Comparison of ENCODE assay signal across 18 cellular contexts in the genomic region with DNA sequence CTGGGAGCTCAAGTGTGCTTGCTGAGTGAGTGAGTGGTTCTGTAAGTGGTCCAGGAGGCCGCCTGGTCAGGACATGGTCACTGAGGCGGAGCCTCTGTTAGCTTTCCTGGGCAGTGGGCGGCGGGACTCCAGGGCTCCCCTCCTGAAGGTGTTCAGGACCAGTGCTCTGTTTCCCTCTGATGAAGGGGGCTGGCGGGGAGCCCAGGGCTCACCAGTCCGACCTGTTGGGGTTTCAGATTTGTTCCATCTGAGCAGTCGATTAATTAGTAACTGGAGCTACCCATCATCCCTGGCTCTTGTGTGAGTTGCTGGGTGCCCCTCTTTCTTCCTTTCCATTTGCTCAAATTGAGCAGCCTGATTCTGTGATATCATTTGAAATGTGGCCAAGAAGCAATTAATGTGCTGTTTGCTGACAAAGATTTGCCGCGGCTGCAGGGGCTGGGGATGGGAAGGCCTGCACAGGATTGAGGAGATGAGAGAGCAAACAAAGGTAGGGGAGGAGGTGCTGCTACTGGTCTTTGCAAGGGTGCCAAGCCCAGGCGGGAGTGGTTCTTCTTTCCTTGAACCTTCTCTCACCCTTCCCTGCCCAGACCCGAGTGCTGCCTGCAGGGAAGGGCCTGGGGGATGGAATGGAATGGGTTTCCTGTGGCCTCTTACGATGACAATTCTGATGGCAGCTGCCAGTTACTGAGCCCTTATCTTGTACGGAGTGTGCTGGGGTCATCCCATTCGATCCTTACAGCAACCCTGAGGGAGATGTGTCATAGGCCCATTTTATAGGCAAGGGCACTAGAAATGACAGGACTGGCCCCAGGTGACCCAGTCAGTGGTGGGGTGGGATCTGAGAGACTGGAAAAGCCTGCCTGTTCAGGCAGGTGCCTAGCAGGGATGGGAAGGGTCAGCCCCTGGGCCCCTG.
DNase-seq lines count a peak whose midpoint lies in the region; ATAC-seq and TF ChIP-seq lines count a peak whose summit lies in the region.
"Had no signal": no experiment of that assay in that cellular context is flagged by ENCODE, and none has a peak within 500 bp of the region (broad histone marks: within the 10 kb centered on the region; RNA-seq: fewer than 3 reads in every experiment).

No MANE protein-coding gene starts in this region.

- CTCF ChIA-PET in SK-N-SH (lab: Yijun Ruan, JAX), result no interaction called here

- 44% methylated on average over 8 of the region's 14 CpGs for WGBS in SK-N-SH (ENCODE audit: low lambda C conversion rate)

- TF ChIP-seq RAD21 in SK-N-SH (IDR thresholded peaks at IDR 0.05; ENCODE audit: low read length), result no peak

- H3K36me3 ChIP-seq in SK-N-SH (replicated peaks in 1 of 2; ENCODE audit: control insufficient read depth in 1 of 2, insufficient read depth in 2 of 2, low read length in 1 of 2), result no peaks in the 10 kb centered on the region
- H3K36me3 ChIP-seq in kidney epithelial cell (ENCODE audit: control insufficient read depth, insufficient read depth, low read length), result no peaks in the 10 kb centered on the region
- no peaks in the 10 kb centered on the region for H3K36me3 ChIP-seq in vagina
- no peaks in the 10 kb centered on the region for H3K36me3 ChIP-seq in tibial artery
- H3K36me3 ChIP-seq: ascending aorta, left ventricle myocardium inferior, neural progenitor cell, tibial nerve had no signal

- H3F3A ChIP-seq in SK-N-SH (replicated peaks; ENCODE audit: insufficient read depth), result no peaks in the 10 kb centered on the region

- H3K27me3 ChIP-seq in SK-N-SH (ENCODE audit: insufficient read depth), result peaks cover 20% of the 10 kb centered on the region; the same call in 1 of the 2 replicates
- H3K27me3 ChIP-seq in kidney epithelial cell (ENCODE audit: control insufficient read depth, insufficient read depth, low read length), result peaks cover 35% of the 10 kb centered on the region
- no peaks in the 10 kb centered on the region for H3K27me3 ChIP-seq in vagina
- no peaks in the 10 kb centered on the region for H3K27me3 ChIP-seq in tibial artery
- H3K27me3 ChIP-seq: ascending aorta, tibial nerve had no signal

- no peaks in the 10 kb centered on the region for H3K9me3 ChIP-seq in SK-N-SH
- no peaks in the 10 kb centered on the region for H3K9me3 ChIP-seq in vagina
- no peaks in the 10 kb centered on the region for H3K9me3 ChIP-seq in tibial artery
- H3K9me3 ChIP-seq: ascending aorta, left ventricle myocardium inferior, tibial nerve had no signal

- TF ChIP-seq POLR2A in vagina (IDR thresholded peaks at IDR 0.05), result no peak

- TF ChIP-seq EP300 in SK-N-SH (IDR thresholded peaks at IDR 0.05; ENCODE audit: borderline replicate concordance in 1 of 2, low read depth in 1 of 2, low read length in 1 of 2), result no peak; a peak in 1 of 4 replicates

- H4K20me1 ChIP-seq in SK-N-SH (ENCODE audit: insufficient read depth), result no peaks in the 10 kb centered on the region

- intact Hi-C loops in vagina (cut with DNase I) (no loop called here), tibial artery (cut with DNase I; ENCODE audit: low total_unique reads) (no loop called here)

- no peak overlapping the region for H3K4me2 ChIP-seq in SK-N-SH
- H3K4me2 ChIP-seq: neural progenitor cell had no signal

- H3K27ac ChIP-seq in SK-N-SH (ENCODE audit: low read depth in 2 of 2, low read length in 1 of 2), result peak overlapping the region in 1 of 2 experiments; percentile 76; a peak in 2 of 4 replicates
- H3K27ac ChIP-seq in vagina, result peak overlapping the region; percentile 77
- no peak overlapping the region for H3K27ac ChIP-seq in tibial artery
- H3K27ac ChIP-seq: ascending aorta, left ventricle myocardium inferior, neural progenitor cell, skin epidermis, tibial nerve had no signal

- TF ChIP-seq CTCF in SK-N-SH (IDR thresholded peaks at IDR 0.05) (no peak), kidney epithelial cell (IDR thresholded peaks at IDR 0.05; ENCODE audit: insufficient read depth, low read length, poor library complexity, severe bottlenecking) (no peak), vagina (IDR thresholded peaks at IDR 0.05) (no peak), tibial artery (IDR thresholded peaks at IDR 0.05) (no peak)

- DNase-seq in SK-N-SH (peak; percentile 62), NCI-H2196 treated with DMSO at 0.1 percent for 48 hours (lab: John Stamatoyannopoulos, UW; ENCODE audit: unreplicated experiment) (peak; percentile 43), kidney epithelial cell (ENCODE audit: low read depth) (peak; percentile 31), vagina (ENCODE audit: extremely low spot score in 2 of 2) (no peak), occipital lobe (lab: John Stamatoyannopoulos, UW) (no peak), tibial artery (no peak)
- DNase-seq: activated CD4-positive, alpha-beta T cell treated with anti-CD3 and anti-CD28 coated beads, Interleukin-2, amount 10 ng/mL, durations not matched to agents 7 days and 5 days; DND-41; effector memory CD8-positive, alpha-beta T cell; left ventricle myocardium inferior; MM.1S; T-helper 1 cell had no signal

- H3K4me3 ChIP-seq in SK-N-SH (ENCODE audit: low read depth in 2 of 2, low read length in 1 of 2) (no peak overlapping the region), kidney epithelial cell (ENCODE audit: low read depth, low read length) (no peak overlapping the region), vagina (no peak overlapping the region), tibial artery (no peak overlapping the region)
- H3K4me3 ChIP-seq: ascending aorta, left ventricle myocardium inferior, neural progenitor cell, skin epidermis, tibial nerve had no signal

- no peaks in the 10 kb centered on the region for H3K79me2 ChIP-seq in SK-N-SH (ENCODE audit: insufficient read depth)

- POLR2A ChIA-PET in SK-N-SH (lab: Yijun Ruan, JAX), result no interaction called here

- H3K4me1 ChIP-seq in SK-N-SH (ENCODE audit: control insufficient read depth in 1 of 2, insufficient read depth in 2 of 2, low read depth in 1 of 2, low read length in 1 of 2) (peaks cover 0 to 43% of the 10 kb centered on the region in 2 experiments; a peak in 2 of 4 replicates), vagina (peaks cover 30% of the 10 kb centered on the region), tibial artery (no peaks in the 10 kb centered on the region)
- H3K4me1 ChIP-seq: ascending aorta, left ventricle myocardium inferior, tibial nerve had no signal

- H3K9me2 ChIP-seq in SK-N-SH, result no peaks in the 10 kb centered on the region

- no peak; the same call in 2 of the 3 replicates for ATAC-seq in SK-N-SH treated with all-trans-retinoic acid at 6 μM for 48 hours
- no peak for ATAC-seq in HG02588 (IDR thresholded peaks at IDR 0.05; ENCODE audit: unreplicated experiment)
- ATAC-seq: effector memory CD8-positive, alpha-beta T cell had no signal

- no peak overlapping the region for H3K9ac ChIP-seq in SK-N-SH
- H3K9ac ChIP-seq: neural progenitor cell had no signal

- no peak overlapping the region for H2AFZ ChIP-seq in SK-N-SH (ENCODE audit: low read depth)
- H2AFZ ChIP-seq: neural progenitor cell had no signal

TF ChIP-seq in SK-N-SH, 30 proteins besides CTCF, POLR2A, EP300 and RAD21:
- TF ChIP-seq JUND (IDR thresholded peaks at IDR 0.05) (no peak), TCF12 (IDR thresholded peaks at IDR 0.05) (no peak), GATA2 (CRISPR knock-in tag; IDR thresholded peaks at IDR 0.05) (peak; percentile 52), POLR2AphosphoS5 (IDR thresholded peaks at IDR 0.05; ENCODE audit: low read depth, low read length) (no peak), RXRA (IDR thresholded peaks at IDR 0.05; ENCODE audit: borderline replicate concordance, low read depth) (no peak), RCOR1 (IDR thresholded peaks at IDR 0.05; ENCODE audit: low read length) (0 out of 2 replicates have a peak, but pooled peaks have one; percentile 24)
- TF ChIP-seq, protein P1, sequence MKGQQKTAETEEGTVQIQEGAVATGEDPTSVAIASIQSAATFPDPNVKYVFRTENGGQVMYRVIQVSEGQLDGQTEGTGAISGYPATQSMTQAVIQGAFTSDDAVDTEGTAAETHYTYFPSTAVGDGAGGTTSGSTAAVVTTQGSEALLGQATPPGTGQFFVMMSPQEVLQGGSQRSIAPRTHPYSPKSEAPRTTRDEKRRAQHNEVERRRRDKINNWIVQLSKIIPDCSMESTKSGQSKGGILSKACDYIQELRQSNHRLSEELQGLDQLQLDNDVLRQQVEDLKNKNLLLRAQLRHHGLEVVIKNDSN (IDR thresholded peaks at IDR 0.05; ENCODE audit: borderline replicate concordance, low read depth), result no peak

TF ChIP-seq in SK-N-SH treated with all-trans-retinoic acid at 6 μM for 48 hours, 23 proteins besides CTCF, POLR2A, EP300 and RAD21 (continues in another document):
- TF ChIP-seq, protein P2, sequence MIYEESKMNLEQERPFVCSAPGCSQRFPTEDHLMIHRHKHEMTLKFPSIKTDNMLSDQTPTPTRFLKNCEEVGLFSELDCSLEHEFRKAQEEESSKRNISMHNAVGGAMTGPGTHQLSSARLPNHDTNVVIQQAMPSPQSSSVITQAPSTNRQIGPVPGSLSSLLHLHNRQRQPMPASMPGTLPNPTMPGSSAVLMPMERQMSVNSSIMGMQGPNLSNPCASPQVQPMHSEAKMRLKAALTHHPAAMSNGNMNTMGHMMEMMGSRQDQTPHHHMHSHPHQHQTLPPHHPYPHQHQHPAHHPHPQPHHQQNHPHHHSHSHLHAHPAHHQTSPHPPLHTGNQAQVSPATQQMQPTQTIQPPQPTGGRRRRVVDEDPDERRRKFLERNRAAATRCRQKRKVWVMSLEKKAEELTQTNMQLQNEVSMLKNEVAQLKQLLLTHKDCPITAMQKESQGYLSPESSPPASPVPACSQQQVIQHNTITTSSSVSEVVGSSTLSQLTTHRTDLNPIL (CRISPR knock-in tag; IDR thresholded peaks at IDR 0.05; ENCODE audit: low read depth), result no peak
- TF ChIP-seq TOX (CRISPR knock-in tag; IDR thresholded peaks at IDR 0.05; ENCODE audit: borderline replicate concordance) (no peak), ISL1 (CRISPR knock-in tag; IDR thresholded peaks at IDR 0.05) (no peak), TCF4 (CRISPR knock-in tag; IDR thresholded peaks at IDR 0.05; ENCODE audit: borderline replicate concordance) (no peak), ZNF8 (CRISPR knock-in tag; IDR thresholded peaks at IDR 0.05) (no peak), PPARA (CRISPR knock-in tag; IDR thresholded peaks at IDR 0.05; ENCODE audit: borderline replicate concordance) (no peak)
- TF ChIP-seq, protein P3, sequence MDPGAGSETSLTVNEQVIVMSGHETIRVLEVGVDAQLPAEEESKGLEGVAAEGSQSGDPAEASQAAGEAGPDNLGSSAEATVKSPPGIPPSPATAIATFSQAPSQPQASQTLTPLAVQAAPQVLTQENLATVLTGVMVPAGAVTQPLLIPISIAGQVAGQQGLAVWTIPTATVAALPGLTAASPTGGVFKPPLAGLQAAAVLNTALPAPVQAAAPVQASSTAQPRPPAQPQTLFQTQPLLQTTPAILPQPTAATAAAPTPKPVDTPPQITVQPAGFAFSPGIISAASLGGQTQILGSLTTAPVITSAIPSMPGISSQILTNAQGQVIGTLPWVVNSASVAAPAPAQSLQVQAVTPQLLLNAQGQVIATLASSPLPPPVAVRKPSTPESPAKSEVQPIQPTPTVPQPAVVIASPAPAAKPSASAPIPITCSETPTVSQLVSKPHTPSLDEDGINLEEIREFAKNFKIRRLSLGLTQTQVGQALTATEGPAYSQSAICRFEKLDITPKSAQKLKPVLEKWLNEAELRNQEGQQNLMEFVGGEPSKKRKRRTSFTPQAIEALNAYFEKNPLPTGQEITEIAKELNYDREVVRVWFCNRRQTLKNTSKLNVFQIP (CRISPR knock-in tag; IDR thresholded peaks at IDR 0.05; ENCODE audit: borderline replicate concordance, low read depth), result no peak

Comparison
In these comparisons a context has a peak if more than half of its experiments do, and no peak if none do; other contexts are left out.
1. DNase-seq: peak in SK-N-SH (single experiment), NCI-H2196 treated with DMSO at 0.1 percent for 48 hours (single experiment) and kidney epithelial cell (single experiment); none in vagina (0 of 2), occipital lobe (single experiment) and tibial artery (0 of 2).